Comparison of ENCODE assay signal across 1 cellular context in the genomic region with DNA sequence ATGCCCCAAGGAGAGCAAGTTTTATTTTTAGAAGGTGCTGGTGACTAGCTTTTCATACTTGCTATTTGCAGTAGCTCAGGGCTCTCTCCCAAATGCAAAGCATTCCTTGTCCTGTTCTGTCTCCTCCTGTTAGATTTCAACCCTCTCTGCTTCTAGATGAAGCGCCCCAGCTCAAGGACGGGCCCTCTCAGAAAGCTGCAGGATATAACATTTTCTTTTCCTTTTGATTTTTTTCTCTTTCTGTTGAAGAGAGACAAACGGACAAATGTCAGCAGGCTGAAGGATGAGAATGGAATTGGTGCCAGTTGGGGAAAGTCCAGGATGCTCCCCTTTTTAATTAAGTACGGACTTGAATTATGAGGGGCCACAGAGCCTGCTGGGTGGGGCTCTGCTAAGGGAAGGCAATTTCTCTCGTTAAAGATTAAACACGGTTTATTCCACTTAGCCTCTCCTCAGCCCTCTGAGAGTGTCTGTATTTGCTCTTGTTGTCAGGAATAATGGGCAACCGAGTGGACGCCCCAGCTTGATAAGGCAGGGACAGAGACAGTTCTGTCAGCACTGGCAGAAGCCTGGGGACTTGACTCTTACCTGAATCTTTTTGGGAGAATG.
TF ChIP-seq lines count a peak whose summit lies in the region.

No MANE protein-coding gene starts in this region.

TF ChIP-seq in HepG2, 621 proteins besides CTCF, POLR2A, EP300 and RAD21 (continued from another document and continues in another):
- TF ChIP-seq, protein P1, sequence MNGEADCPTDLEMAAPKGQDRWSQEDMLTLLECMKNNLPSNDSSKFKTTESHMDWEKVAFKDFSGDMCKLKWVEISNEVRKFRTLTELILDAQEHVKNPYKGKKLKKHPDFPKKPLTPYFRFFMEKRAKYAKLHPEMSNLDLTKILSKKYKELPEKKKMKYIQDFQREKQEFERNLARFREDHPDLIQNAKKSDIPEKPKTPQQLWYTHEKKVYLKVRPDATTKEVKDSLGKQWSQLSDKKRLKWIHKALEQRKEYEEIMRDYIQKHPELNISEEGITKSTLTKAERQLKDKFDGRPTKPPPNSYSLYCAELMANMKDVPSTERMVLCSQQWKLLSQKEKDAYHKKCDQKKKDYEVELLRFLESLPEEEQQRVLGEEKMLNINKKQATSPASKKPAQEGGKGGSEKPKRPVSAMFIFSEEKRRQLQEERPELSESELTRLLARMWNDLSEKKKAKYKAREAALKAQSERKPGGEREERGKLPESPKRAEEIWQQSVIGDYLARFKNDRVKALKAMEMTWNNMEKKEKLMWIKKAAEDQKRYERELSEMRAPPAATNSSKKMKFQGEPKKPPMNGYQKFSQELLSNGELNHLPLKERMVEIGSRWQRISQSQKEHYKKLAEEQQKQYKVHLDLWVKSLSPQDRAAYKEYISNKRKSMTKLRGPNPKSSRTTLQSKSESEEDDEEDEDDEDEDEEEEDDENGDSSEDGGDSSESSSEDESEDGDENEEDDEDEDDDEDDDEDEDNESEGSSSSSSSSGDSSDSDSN (CRISPR knock-in tag; IDR thresholded peaks at IDR 0.05) = no peak
- TF ChIP-seq, protein P2, sequence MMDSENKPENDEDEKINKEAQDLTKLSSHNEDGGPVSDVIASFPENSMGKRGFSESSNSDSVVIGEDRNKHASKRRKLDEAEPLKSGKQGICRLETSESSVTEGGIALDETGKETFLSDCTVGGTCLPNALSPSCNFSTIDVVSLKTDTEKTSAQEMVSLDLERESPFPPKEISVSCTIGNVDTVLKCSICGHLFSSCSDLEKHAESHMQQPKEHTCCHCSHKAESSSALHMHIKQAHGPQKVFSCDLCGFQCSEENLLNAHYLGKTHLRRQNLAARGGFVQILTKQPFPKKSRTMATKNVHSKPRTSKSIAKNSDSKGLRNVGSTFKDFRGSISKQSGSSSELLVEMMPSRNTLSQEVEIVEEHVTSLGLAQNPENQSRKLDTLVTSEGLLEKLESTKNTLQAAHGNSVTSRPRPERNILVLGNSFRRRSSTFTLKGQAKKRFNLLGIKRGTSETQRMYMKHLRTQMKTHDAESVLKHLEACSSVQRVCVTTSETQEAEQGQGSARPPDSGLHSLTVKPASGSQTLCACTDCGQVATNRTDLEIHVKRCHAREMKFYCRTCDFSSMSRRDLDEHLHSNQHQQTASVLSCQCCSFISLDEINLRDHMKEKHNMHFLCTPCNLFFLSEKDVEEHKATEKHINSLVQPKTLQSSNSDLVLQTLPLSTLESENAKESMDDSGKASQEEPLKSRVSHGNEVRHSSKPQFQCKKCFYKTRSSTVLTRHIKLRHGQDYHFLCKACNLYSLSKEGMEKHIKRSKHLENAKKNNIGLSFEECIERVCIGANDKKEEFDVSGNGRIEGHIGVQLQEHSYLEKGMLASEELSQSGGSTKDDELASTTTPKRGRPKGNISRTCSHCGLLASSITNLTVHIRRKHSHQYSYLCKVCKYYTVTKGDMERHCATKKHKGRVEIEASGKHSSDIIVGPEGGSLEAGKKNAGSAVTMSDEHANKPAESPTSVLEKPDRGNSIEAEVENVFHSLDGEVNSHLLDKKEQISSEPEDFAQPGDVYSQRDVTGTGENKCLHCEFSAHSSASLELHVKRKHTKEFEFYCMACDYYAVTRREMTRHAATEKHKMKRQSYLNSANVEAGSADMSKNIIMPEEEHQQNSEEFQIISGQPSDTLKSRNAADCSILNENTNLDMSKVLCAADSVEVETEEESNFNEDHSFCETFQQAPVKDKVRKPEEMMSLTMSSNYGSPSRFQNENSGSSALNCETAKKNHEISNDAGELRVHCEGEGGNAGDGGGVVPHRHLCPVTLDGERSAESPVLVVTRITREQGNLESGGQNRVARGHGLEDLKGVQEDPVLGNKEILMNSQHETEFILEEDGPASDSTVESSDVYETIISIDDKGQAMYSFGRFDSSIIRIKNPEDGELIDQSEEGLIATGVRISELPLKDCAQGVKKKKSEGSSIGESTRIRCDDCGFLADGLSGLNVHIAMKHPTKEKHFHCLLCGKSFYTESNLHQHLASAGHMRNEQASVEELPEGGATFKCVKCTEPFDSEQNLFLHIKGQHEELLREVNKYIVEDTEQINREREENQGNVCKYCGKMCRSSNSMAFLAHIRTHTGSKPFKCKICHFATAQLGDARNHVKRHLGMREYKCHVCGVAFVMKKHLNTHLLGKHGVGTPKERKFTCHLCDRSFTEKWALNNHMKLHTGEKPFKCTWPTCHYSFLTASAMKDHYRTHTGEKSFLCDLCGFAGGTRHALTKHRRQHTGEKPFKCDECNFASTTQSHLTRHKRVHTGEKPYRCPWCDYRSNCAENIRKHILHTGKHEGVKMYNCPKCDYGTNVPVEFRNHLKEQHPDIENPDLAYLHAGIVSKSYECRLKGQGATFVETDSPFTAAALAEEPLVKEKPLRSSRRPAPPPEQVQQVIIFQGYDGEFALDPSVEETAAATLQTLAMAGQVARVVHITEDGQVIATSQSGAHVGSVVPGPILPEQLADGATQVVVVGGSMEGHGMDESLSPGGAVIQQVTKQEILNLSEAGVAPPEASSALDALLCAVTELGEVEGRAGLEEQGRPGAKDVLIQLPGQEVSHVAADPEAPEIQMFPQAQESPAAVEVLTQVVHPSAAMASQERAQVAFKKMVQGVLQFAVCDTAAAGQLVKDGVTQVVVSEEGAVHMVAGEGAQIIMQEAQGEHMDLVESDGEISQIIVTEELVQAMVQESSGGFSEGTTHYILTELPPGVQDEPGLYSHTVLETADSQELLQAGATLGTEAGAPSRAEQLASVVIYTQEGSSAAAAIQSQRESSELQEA (CRISPR knock-in tag; IDR thresholded peaks at IDR 0.05; ENCODE audit: not compliant biosample characterization) = no peak
- TF ChIP-seq ZNF20 (CRISPR knock-in tag; IDR thresholded peaks at IDR 0.05) = no peak
- TF ChIP-seq NFRKB (IDR thresholded peaks at IDR 0.05) = no peak
- no peak for TF ChIP-seq ZNF496 (CRISPR knock-in tag; IDR thresholded peaks at IDR 0.05; ENCODE audit: insufficient replicate concordance)
- peak; percentile 74 for TF ChIP-seq ZNF629 (CRISPR knock-in tag; conservative IDR thresholded peaks at IDR 0.05)
- peak; percentile 22 for TF ChIP-seq STAG1 (CRISPR knock-in tag; IDR thresholded peaks at IDR 0.05)
- no peak for TF ChIP-seq RCOR2 (CRISPR knock-in tag; IDR thresholded peaks at IDR 0.05)
- 0 out of 2 replicates have a peak, but pooled peaks have one; percentile 31 for TF ChIP-seq ZNF614 (CRISPR knock-in tag; IDR thresholded peaks at IDR 0.05; ENCODE audit: borderline replicate concordance)
- no peak for TF ChIP-seq HMG20B (CRISPR knock-in tag; conservative IDR thresholded peaks at IDR 0.05)
- TF ChIP-seq MBD4 (IDR thresholded peaks at IDR 0.05; ENCODE audit: borderline replicate concordance, low read length) = 0 out of 2 replicates have a peak, but pooled peaks have one; percentile 29
- 0 out of 4 replicates have a peak, but pooled peaks of 1 of the 2 experiments have one; percentile 17 for TF ChIP-seq NR2F1 (CRISPR knock-in tag; IDR thresholded peaks at IDR 0.05)
- TF ChIP-seq NR2F6 (IDR thresholded peaks at IDR 0.05) = no peak
- peak; percentile 58; the same call in 1 of the 2 replicates for TF ChIP-seq NR2F6 (CRISPR knock-in tag; IDR thresholded peaks at IDR 0.05)
- no peak for TF ChIP-seq ZNF44 (CRISPR knock-in tag; IDR thresholded peaks at IDR 0.05)
- no peak for TF ChIP-seq ZNF234 (CRISPR knock-in tag; conservative IDR thresholded peaks at IDR 0.05)
- TF ChIP-seq, protein P3, sequence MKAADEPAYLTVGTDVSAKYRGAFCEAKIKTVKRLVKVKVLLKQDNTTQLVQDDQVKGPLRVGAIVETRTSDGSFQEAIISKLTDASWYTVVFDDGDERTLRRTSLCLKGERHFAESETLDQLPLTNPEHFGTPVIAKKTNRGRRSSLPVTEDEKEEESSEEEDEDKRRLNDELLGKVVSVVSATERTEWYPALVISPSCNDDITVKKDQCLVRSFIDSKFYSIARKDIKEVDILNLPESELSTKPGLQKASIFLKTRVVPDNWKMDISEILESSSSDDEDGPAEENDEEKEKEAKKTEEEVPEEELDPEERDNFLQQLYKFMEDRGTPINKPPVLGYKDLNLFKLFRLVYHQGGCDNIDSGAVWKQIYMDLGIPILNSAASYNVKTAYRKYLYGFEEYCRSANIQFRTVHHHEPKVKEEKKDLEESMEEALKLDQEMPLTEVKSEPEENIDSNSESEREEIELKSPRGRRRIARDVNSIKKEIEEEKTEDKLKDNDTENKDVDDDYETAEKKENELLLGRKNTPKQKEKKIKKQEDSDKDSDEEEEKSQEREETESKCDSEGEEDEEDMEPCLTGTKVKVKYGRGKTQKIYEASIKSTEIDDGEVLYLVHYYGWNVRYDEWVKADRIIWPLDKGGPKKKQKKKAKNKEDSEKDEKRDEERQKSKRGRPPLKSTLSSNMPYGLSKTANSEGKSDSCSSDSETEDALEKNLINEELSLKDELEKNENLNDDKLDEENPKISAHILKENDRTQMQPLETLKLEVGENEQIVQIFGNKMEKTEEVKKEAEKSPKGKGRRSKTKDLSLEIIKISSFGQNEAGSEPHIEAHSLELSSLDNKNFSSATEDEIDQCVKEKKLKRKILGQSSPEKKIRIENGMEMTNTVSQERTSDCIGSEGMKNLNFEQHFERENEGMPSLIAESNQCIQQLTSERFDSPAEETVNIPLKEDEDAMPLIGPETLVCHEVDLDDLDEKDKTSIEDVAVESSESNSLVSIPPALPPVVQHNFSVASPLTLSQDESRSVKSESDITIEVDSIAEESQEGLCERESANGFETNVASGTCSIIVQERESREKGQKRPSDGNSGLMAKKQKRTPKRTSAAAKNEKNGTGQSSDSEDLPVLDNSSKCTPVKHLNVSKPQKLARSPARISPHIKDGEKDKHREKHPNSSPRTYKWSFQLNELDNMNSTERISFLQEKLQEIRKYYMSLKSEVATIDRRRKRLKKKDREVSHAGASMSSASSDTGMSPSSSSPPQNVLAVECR (CRISPR knock-in tag; IDR thresholded peaks at IDR 0.05; ENCODE audit: borderline replicate concordance) = peak; percentile 38; the same call in 1 of the 2 replicates
- TF ChIP-seq ZFY (CRISPR knock-in tag; IDR thresholded peaks at IDR 0.05) = peak; percentile 20; the same call in 1 of the 2 replicates
- TF ChIP-seq TARDBP (CRISPR knock-in tag; IDR thresholded peaks at IDR 0.05) = peak; percentile 44; the same call in 1 of the 2 replicates
- TF ChIP-seq MIXL1 (CRISPR knock-in tag; IDR thresholded peaks at IDR 0.05) = peak; percentile 58; the same call in 1 of the 2 replicates
- TF ChIP-seq, protein P4, sequence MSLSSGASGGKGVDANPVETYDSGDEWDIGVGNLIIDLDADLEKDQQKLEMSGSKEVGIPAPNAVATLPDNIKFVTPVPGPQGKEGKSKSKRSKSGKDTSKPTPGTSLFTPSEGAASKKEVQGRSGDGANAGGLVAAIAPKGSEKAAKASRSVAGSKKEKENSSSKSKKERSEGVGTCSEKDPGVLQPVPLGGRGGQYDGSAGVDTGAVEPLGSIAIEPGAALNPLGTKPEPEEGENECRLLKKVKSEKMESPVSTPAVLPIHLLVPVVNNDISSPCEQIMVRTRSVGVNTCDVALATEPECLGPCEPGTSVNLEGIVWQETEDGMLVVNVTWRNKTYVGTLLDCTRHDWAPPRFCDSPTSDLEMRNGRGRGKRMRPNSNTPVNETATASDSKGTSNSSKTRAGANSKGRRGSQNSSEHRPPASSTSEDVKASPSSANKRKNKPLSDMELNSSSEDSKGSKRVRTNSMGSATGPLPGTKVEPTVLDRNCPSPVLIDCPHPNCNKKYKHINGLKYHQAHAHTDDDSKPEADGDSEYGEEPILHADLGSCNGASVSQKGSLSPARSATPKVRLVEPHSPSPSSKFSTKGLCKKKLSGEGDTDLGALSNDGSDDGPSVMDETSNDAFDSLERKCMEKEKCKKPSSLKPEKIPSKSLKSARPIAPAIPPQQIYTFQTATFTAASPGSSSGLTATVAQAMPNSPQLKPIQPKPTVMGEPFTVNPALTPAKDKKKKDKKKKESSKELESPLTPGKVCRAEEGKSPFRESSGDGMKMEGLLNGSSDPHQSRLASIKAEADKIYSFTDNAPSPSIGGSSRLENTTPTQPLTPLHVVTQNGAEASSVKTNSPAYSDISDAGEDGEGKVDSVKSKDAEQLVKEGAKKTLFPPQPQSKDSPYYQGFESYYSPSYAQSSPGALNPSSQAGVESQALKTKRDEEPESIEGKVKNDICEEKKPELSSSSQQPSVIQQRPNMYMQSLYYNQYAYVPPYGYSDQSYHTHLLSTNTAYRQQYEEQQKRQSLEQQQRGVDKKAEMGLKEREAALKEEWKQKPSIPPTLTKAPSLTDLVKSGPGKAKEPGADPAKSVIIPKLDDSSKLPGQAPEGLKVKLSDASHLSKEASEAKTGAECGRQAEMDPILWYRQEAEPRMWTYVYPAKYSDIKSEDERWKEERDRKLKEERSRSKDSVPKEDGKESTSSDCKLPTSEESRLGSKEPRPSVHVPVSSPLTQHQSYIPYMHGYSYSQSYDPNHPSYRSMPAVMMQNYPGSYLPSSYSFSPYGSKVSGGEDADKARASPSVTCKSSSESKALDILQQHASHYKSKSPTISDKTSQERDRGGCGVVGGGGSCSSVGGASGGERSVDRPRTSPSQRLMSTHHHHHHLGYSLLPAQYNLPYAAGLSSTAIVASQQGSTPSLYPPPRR (CRISPR knock-in tag; IDR thresholded peaks at IDR 0.05; ENCODE audit: borderline replicate concordance) = peak; percentile 48; the same call in 1 of the 2 replicates
- TF ChIP-seq ZNF720 (CRISPR knock-in tag; IDR thresholded peaks at IDR 0.05) = no peak
- peak; percentile 57; the same call in 1 of the 2 replicates for TF ChIP-seq HOXA3 (CRISPR knock-in tag; IDR thresholded peaks at IDR 0.05)
- TF ChIP-seq PHF8 (CRISPR knock-in tag; IDR thresholded peaks at IDR 0.05) = peak; percentile 11; the same call in 1 of the 2 replicates
- TF ChIP-seq MAFK (conservative IDR thresholded peaks at IDR 0.05 in 1 of 2, IDR thresholded peaks at IDR 0.05 in 1 of 2; ENCODE audit: low read length in 2 of 2) = no peak
- TF ChIP-seq ZNF574 (CRISPR knock-in tag; IDR thresholded peaks at IDR 0.05) = peak; percentile 57
- TF ChIP-seq, protein P5, sequence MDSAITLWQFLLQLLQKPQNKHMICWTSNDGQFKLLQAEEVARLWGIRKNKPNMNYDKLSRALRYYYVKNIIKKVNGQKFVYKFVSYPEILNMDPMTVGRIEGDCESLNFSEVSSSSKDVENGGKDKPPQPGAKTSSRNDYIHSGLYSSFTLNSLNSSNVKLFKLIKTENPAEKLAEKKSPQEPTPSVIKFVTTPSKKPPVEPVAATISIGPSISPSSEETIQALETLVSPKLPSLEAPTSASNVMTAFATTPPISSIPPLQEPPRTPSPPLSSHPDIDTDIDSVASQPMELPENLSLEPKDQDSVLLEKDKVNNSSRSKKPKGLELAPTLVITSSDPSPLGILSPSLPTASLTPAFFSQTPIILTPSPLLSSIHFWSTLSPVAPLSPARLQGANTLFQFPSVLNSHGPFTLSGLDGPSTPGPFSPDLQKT (CRISPR knock-in tag; IDR thresholded peaks at IDR 0.05; ENCODE audit: borderline replicate concordance) = no peak
- TF ChIP-seq CBX5 (CRISPR knock-in tag; IDR thresholded peaks at IDR 0.05; ENCODE audit: borderline replicate concordance) = no peak
- peak; percentile 55 for TF ChIP-seq ZNF121 (CRISPR knock-in tag; IDR thresholded peaks at IDR 0.05)
